In the genomic region with DNA sequence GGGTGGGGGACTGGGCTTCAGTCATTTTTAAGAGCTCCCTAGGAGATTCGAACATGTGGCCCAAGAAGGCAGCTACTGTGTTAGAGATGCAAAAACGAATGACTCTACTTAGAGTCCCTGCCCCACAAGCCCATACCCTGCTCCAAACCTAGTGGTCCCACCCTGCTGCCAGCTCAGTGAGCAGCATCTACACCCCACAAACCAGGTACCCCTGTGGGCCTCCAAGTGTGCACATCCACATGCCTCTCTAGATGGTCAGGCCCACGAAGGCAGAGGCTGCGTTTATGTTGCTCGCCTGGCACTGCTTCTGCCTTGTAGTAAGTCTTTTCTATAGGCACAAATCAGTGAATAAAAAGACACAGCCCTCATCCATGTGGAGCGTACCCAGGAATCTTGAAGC, we compare ENCODE assay signal across 16 cellular contexts.
DNase-seq lines count a peak whose midpoint lies in the region; ATAC-seq lines count a peak whose summit lies in the region.
"Had no signal": no experiment of that assay in that cellular context is flagged by ENCODE, and none has a peak within 500 bp of the region (broad histone marks: within the 10 kb centered on the region; RNA-seq: fewer than 3 reads in every experiment).

No MANE protein-coding gene starts in this region.

- peak overlapping the region; percentile 65 for H3K27ac ChIP-seq in cingulate gyrus (ENCODE audit: low read depth, low read length)

- ATAC-seq in stimulated activated effector memory CD8-positive, alpha-beta T cell treated with anti-CD3 and anti-CD28 coated beads, Interleukin-12 subunit alpha, Interleukin-12 subunit beta, amount 100 ng/mL, for 72 hours = peak; percentile 43
- no peak for ATAC-seq in GM19397 (IDR thresholded peaks at IDR 0.05; ENCODE audit: unreplicated experiment)
- no peak for ATAC-seq in activated CD4-positive, alpha-beta T cell treated with anti-CD3 and anti-CD28 coated beads for 36 hours
- ATAC-seq: GM23338, HCT116 had no signal

- peak; percentile 3 for DNase-seq in iPS-NIHi7 (ENCODE audit: extremely low spot score)
- DNase-seq in stimulated activated effector memory CD8-positive, alpha-beta T cell treated with anti-CD3 and anti-CD28 coated beads, Interleukin-12 subunit alpha, Interleukin-12 subunit beta, amount 100 ng/mL, for 72 hours (ENCODE audit: low spot score in 2 of 2) = no peak
- no peak for DNase-seq in activated CD4-positive, alpha-beta T cell treated with anti-CD3 and anti-CD28 coated beads for 36 hours
- no peak for DNase-seq in NCI-H446 (lab: John Stamatoyannopoulos, UW)
- DNase-seq: C1 segment of cervical spinal cord; Calu3; CD4-positive, alpha-beta memory T cell; COR-L47; DMS53; DMS79 treated with DMSO at 0.1 percent for 48 hours; GF-D8; H9 had no signal

- no peak overlapping the region for H3K27ac Mint-ChIP-seq in stimulated activated effector memory CD8-positive, alpha-beta T cell treated with anti-CD3 and anti-CD28 coated beads, Interleukin-12 subunit alpha, Interleukin-12 subunit beta, amount 100 ng/mL, for 72 hours
- no peak overlapping the region for H3K27ac Mint-ChIP-seq in activated CD4-positive, alpha-beta T cell treated with anti-CD3 and anti-CD28 coated beads for 36 hours
- H3K27ac Mint-ChIP-seq: CD4-positive, alpha-beta memory T cell; GM23338; H9 had no signal

- H3K27me3 Mint-ChIP-seq in activated CD4-positive, alpha-beta T cell treated with anti-CD3 and anti-CD28 coated beads for 36 hours = no peaks in the 10 kb centered on the region
- H3K27me3 Mint-ChIP-seq: CD4-positive, alpha-beta memory T cell had no signal

- no peaks in the 10 kb centered on the region for H3K36me3 Mint-ChIP-seq in stimulated activated effector memory CD8-positive, alpha-beta T cell treated with anti-CD3 and anti-CD28 coated beads, Interleukin-12 subunit alpha, Interleukin-12 subunit beta, amount 100 ng/mL, for 72 hours
- H3K36me3 Mint-ChIP-seq in activated CD4-positive, alpha-beta T cell treated with anti-CD3 and anti-CD28 coated beads for 36 hours (ENCODE audit: low read depth) = no peaks in the 10 kb centered on the region
- H3K36me3 Mint-ChIP-seq: CD4-positive, alpha-beta memory T cell had no signal

- H3K4me3 Mint-ChIP-seq in stimulated activated effector memory CD8-positive, alpha-beta T cell treated with anti-CD3 and anti-CD28 coated beads, Interleukin-12 subunit alpha, Interleukin-12 subunit beta, amount 100 ng/mL, for 72 hours = no peak overlapping the region
- H3K4me3 Mint-ChIP-seq in activated CD4-positive, alpha-beta T cell treated with anti-CD3 and anti-CD28 coated beads for 36 hours = no peak overlapping the region
- H3K4me3 Mint-ChIP-seq: CD4-positive, alpha-beta memory T cell; GM23338; H9 had no signal

- CTCF ChIA-PET in activated CD4-positive, alpha-beta T cell treated with anti-CD3 and anti-CD28 coated beads for 36 hours (lab: Charles Lee) = no interaction called here

- H3K9me3 Mint-ChIP-seq in stimulated activated effector memory CD8-positive, alpha-beta T cell treated with anti-CD3 and anti-CD28 coated beads, Interleukin-12 subunit alpha, Interleukin-12 subunit beta, amount 100 ng/mL, for 72 hours = no peaks in the 10 kb centered on the region
- H3K9me3 Mint-ChIP-seq in activated CD4-positive, alpha-beta T cell treated with anti-CD3 and anti-CD28 coated beads for 36 hours (ENCODE audit: low read depth) = no peaks in the 10 kb centered on the region
- H3K9me3 Mint-ChIP-seq: GM23338, H9 had no signal

- intact Hi-C loops in activated CD4-positive, alpha-beta T cell treated with anti-CD3 and anti-CD28 coated beads for 36 hours (cut with DNase I, micrococcal nuclease) = no loop called here

- peaks cover 11% of the 10 kb centered on the region for H3K4me1 Mint-ChIP-seq in stimulated activated effector memory CD8-positive, alpha-beta T cell treated with anti-CD3 and anti-CD28 coated beads, Interleukin-12 subunit alpha, Interleukin-12 subunit beta, amount 100 ng/mL, for 72 hours
- no peaks in the 10 kb centered on the region for H3K4me1 Mint-ChIP-seq in activated CD4-positive, alpha-beta T cell treated with anti-CD3 and anti-CD28 coated beads for 36 hours
- H3K4me1 Mint-ChIP-seq: GM23338 had no signal

- POLR2A ChIA-PET in activated CD4-positive, alpha-beta T cell treated with anti-CD3 and anti-CD28 coated beads for 36 hours (lab: Charles Lee) = no interaction called here
